Comparison of ENCODE assay signal across 22 cellular contexts in the genomic region with DNA sequence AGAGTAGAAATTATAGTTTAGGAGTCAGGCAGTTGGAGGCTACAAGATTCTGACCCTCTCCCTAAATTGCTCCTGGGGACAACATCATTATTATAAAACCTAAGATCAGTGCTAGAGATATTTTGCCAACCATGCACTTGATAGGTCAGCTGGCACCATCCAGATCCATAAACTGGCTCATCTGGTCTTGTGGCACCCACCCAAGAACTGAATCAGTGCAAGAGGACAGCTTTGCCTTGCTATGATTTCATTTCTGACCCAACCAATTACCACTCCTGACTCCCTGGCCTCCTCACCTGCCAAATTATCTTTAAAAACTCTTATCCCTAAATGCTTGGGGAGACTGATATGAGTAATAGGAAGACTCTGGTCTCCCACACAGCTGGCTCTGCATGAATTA.
"Had no signal": no experiment of that assay in that cellular context is flagged by ENCODE, and none has a peak within 500 bp of the region (broad histone marks: within the 10 kb centered on the region; RNA-seq: fewer than 3 reads in every experiment).

No MANE protein-coding gene starts in this region.

- DNase-seq: activated CD4-positive, alpha-beta T cell treated with anti-CD3 and anti-CD28 coated beads for 1 hour; activated CD4-positive, alpha-beta T cell treated with anti-CD3 and anti-CD28 coated beads, Interleukin-2, amount 50 U/mL, for 1 hour; activated T-cell treated with anti-CD3 and anti-CD28 coated beads, Interleukin-2, amount 50 U/mL, for 1 hour; adrenal gland; brain microvascular endothelial cell; endodermal cell; naive thymus-derived CD4-positive, alpha-beta T cell; posterior cingulate gyrus; stimulated activated CD4-positive, alpha-beta T cell treated with anti-CD3 and anti-CD28 coated beads, Interleukin-2, amount 100 ng/mL, for 48 hours; stimulated activated naive CD4-positive, alpha-beta T cell had no signal

- H3K27me3 ChIP-seq: adrenal gland, ascending aorta, brain microvascular endothelial cell, foreskin keratinocyte, neural progenitor cell, vagina had no signal

- H3K27me3 Mint-ChIP-seq: central memory CD8-positive, alpha-beta T cell; type B pancreatic cell had no signal

- H3K4me2 ChIP-seq: neural progenitor cell had no signal

- H3K36me3 ChIP-seq: adrenal gland, ascending aorta, brain microvascular endothelial cell, neural progenitor cell, thoracic aorta, vagina had no signal

- ATAC-seq: activated naive CD4-positive, alpha-beta T cell treated with anti-CD3 and anti-CD28 coated beads, Interleukin-2, amount 50 U/mL, for 72 hours; foreskin keratinocyte; left lobe of liver; naive thymus-derived CD4-positive, alpha-beta T cell; sciatic nerve had no signal

- H3K27ac ChIP-seq: adrenal gland, ascending aorta, brain microvascular endothelial cell, epithelial cell of prostate, foreskin keratinocyte, neural progenitor cell, thoracic aorta, vagina had no signal

- H3K36me3 Mint-ChIP-seq: naive thymus-derived CD4-positive, alpha-beta T cell; neural progenitor cell; type B pancreatic cell had no signal

- H3K4me3 ChIP-seq: adrenal gland, ascending aorta, lung, neural progenitor cell, thoracic aorta, vagina had no signal

- H3K9me3 ChIP-seq: adrenal gland, ascending aorta, thoracic aorta, vagina had no signal

- H3K9ac ChIP-seq: neural progenitor cell had no signal

- H3K4me1 Mint-ChIP-seq: central memory CD8-positive, alpha-beta T cell; endodermal cell; naive thymus-derived CD4-positive, alpha-beta T cell had no signal

- H3K4me1 ChIP-seq: ascending aorta, foreskin keratinocyte had no signal

- H3K9me3 Mint-ChIP-seq: activated naive CD4-positive, alpha-beta T cell treated with anti-CD3 and anti-CD28 coated beads, Interleukin-2, amount 50 U/mL, for 72 hours; central memory CD8-positive, alpha-beta T cell; endodermal cell; type B pancreatic cell had no signal

- H2AFZ ChIP-seq: neural progenitor cell had no signal

- H3K27ac Mint-ChIP-seq: activated naive CD4-positive, alpha-beta T cell treated with anti-CD3 and anti-CD28 coated beads, Interleukin-2, amount 50 U/mL, for 72 hours; endodermal cell; naive thymus-derived CD4-positive, alpha-beta T cell; neural progenitor cell; type B pancreatic cell had no signal

- H3K4me3 Mint-ChIP-seq: central memory CD8-positive, alpha-beta T cell; endodermal cell; naive thymus-derived CD4-positive, alpha-beta T cell; neural progenitor cell; type B pancreatic cell had no signal
